Comparison of ENCODE assay signal across 29 cellular contexts in genomic region chr7:128274890-128275603, GRCh38. TPM values are rescaled to one million over a fixed set of nuclear protein-coding genes. Genes with fewer than 3 reads are reported as not detected.
"Had no signal": no experiment of that assay in that cellular context is flagged by ENCODE, and none has a peak within 500 bp of the region (broad histone marks: within the 10 kb centered on the region; RNA-seq: fewer than 3 reads in every experiment).

No MANE protein-coding gene starts in this region.

- ATAC-seq: activated CD8-positive, alpha-beta T cell treated with anti-CD3 and anti-CD28 coated beads for 36 hours; activated naive CD4-positive, alpha-beta T cell treated with anti-CD3 and anti-CD28 coated beads, Interleukin-2, amount 50 U/mL, for 72 hours; activated T-cell treated with anti-CD3 and anti-CD28 coated beads, Interleukin-2, amount 50 U/mL, for 4 hours; activated T-helper 17 cell treated with anti-CD3 and anti-CD28 coated beads, Interleukin-2, amount 50 U/mL, for 72 hours; body of pancreas; left cardiac atrium; naive thymus-derived CD8-positive, alpha-beta T cell; right cardiac atrium had no signal

- H3K9me3 Mint-ChIP-seq: type B pancreatic cell had no signal

- H3K27ac ChIP-seq: adrenal gland, body of pancreas, epithelial cell of prostate, esophagus squamous epithelium, neural progenitor cell, thoracic aorta, vagina had no signal

- H3K36me3 Mint-ChIP-seq: neural progenitor cell had no signal

- H2AFZ ChIP-seq: neural progenitor cell had no signal

- H3K4me3 ChIP-seq: adrenal gland, body of pancreas, esophagus squamous epithelium, neural progenitor cell, thoracic aorta, vagina had no signal

- H3K4me1 Mint-ChIP-seq: activated T-helper 17 cell treated with anti-CD3 and anti-CD28 coated beads, Interleukin-2, amount 50 U/mL, for 72 hours had no signal

- H3K36me3 ChIP-seq: adrenal gland, esophagus squamous epithelium, neural progenitor cell, thoracic aorta, vagina had no signal

- H3K9ac ChIP-seq: neural progenitor cell had no signal

- DNase-seq: activated CD4-positive, alpha-beta T cell treated with anti-CD3 and anti-CD28 coated beads, Interleukin-2, amount 10 ng/mL, durations not matched to agents 7 days and 5 days; activated CD4-positive, CD25-positive, alpha-beta regulatory T cell treated with anti-CD3 and anti-CD28 coated beads, Interleukin-2, amount 50 U/mL, for 72 hours; activated CD8-positive, alpha-beta T cell treated with anti-CD3 and anti-CD28 coated beads for 36 hours; activated T-cell treated with anti-CD3 and anti-CD28 coated beads, Interleukin-2, amount 50 U/mL, for 4 hours; adrenal gland; aorta; body of pancreas; effector CD8-positive, alpha-beta T cell; esophagus squamous epithelium; left cardiac atrium; midbrain; naive thymus-derived CD8-positive, alpha-beta T cell; posterior cingulate gyrus; right cardiac atrium; stimulated activated CD4-positive, alpha-beta T cell treated with anti-CD3 and anti-CD28 coated beads, Interleukin-4, amount 100 ng/mL, for 1 hour; T-helper 2 cell had no signal

- H3K27ac Mint-ChIP-seq: activated CD4-positive, alpha-beta T cell treated with anti-CD3 and anti-CD28 coated beads, Interleukin-2, amount 10 ng/mL, durations not matched to agents 7 days and 5 days; activated CD8-positive, alpha-beta T cell treated with anti-CD3 and anti-CD28 coated beads for 36 hours; activated T-helper 17 cell treated with anti-CD3 and anti-CD28 coated beads, Interleukin-2, amount 50 U/mL, for 72 hours; neural progenitor cell; stimulated activated naive CD8-positive, alpha-beta T cell treated with anti-CD3 and anti-CD28 coated beads, Interleukin-15, Interleukin-2, amounts not matched to agents 100 ng/mL and 50 ng/mL, for 24 hours; type B pancreatic cell had no signal

- H3K9me3 ChIP-seq: adrenal gland, vagina had no signal

- FAIRE-seq: colon, endometrium, frontal cortex, keratinocyte had no signal

- H3K27me3 ChIP-seq: neural progenitor cell, vagina had no signal

- H3K27me3 Mint-ChIP-seq: type B pancreatic cell had no signal

- H3K4me2 ChIP-seq: neural progenitor cell had no signal

- H3K4me3 Mint-ChIP-seq: activated CD4-positive, alpha-beta T cell treated with anti-CD3 and anti-CD28 coated beads, Interleukin-2, amount 10 ng/mL, durations not matched to agents 7 days and 5 days; activated CD8-positive, alpha-beta T cell treated with anti-CD3 and anti-CD28 coated beads for 36 hours; activated T-cell treated with anti-CD3 and anti-CD28 coated beads, Interleukin-2, amount 50 U/mL, for 4 hours; activated T-helper 17 cell treated with anti-CD3 and anti-CD28 coated beads, Interleukin-2, amount 50 U/mL, for 72 hours; naive thymus-derived CD8-positive, alpha-beta T cell; neural progenitor cell; stimulated activated naive CD8-positive, alpha-beta T cell treated with anti-CD3 and anti-CD28 coated beads, Interleukin-15, Interleukin-2, amounts not matched to agents 100 ng/mL and 50 ng/mL, for 24 hours; type B pancreatic cell had no signal

RNA-seq across cellular contexts. Expression of gene LEP, which starts 34.0 kb away (rescaled TPM):
- total RNA-seq: activated CD4-positive, alpha-beta T cell treated with anti-CD3 and anti-CD28 coated beads, Interleukin-2, amount 10 ng/mL, durations not matched to agents 7 days and 5 days; activated CD8-positive, alpha-beta T cell treated with anti-CD3 and anti-CD28 coated beads for 36 hours; activated naive CD4-positive, alpha-beta T cell treated with anti-CD3 and anti-CD28 coated beads, Interleukin-2, amount 50 U/mL, for 72 hours; activated T-cell treated with anti-CD3 and anti-CD28 coated beads, Interleukin-2, amount 50 U/mL, for 4 hours; activated T-helper 17 cell treated with anti-CD3 and anti-CD28 coated beads, Interleukin-2, amount 50 U/mL, for 72 hours; dermis microvascular lymphatic vessel endothelial cell; esophagus squamous epithelium; frontal cortex; naive thymus-derived CD8-positive, alpha-beta T cell; thoracic aorta had no signal
- polyA plus RNA-seq: naive thymus-derived CD8-positive, alpha-beta T cell had no signal
